In genomic region chr2:66813976-66814375, GRCh38 we compare ENCODE assay signal across 17 cellular contexts.
"Had no signal": no experiment of that assay in that cellular context is flagged by ENCODE, and none has a peak within 500 bp of the region (broad histone marks: within the 10 kb centered on the region; RNA-seq: fewer than 3 reads in every experiment).

No MANE protein-coding gene starts in this region.

- H3K4me1 ChIP-seq: heart right ventricle, right lobe of liver had no signal

- H3K36me3 ChIP-seq: heart right ventricle, right lobe of liver had no signal

- H3K4me3 Mint-ChIP-seq: activated CD8-positive, alpha-beta memory T cell treated with anti-CD3 and anti-CD28 coated beads, Interleukin-2, amount 10 ng/mL, durations not matched to agents 7 days and 5 days; activated naive CD8-positive, alpha-beta T cell; activated T-cell treated with anti-CD3 and anti-CD28 coated beads, Interleukin-2, amount 50 U/mL, for 24 hours; naive B cell; stimulated activated naive CD8-positive, alpha-beta T cell treated with anti-CD3 and anti-CD28 coated beads, Interleukin-15, Interleukin-2, amounts not matched to agents 100 ng/mL and 50 ng/mL, for 24 hours had no signal

- ATAC-seq: activated CD8-positive, alpha-beta memory T cell treated with anti-CD3 and anti-CD28 coated beads, Interleukin-2, amount 10 ng/mL, durations not matched to agents 7 days and 5 days; foreskin keratinocyte; heart right ventricle; right lobe of liver had no signal

- H3K27me3 ChIP-seq: dorsolateral prefrontal cortex, foreskin keratinocyte, heart right ventricle, right lobe of liver had no signal

- H3K27ac Mint-ChIP-seq: activated CD8-positive, alpha-beta memory T cell treated with anti-CD3 and anti-CD28 coated beads, Interleukin-2, amount 10 ng/mL, durations not matched to agents 7 days and 5 days; activated naive CD8-positive, alpha-beta T cell; activated T-cell treated with anti-CD3 and anti-CD28 coated beads, Interleukin-2, amount 50 U/mL, for 24 hours; naive B cell; progenitor cell of endocrine pancreas; stimulated activated naive CD8-positive, alpha-beta T cell treated with anti-CD3 and anti-CD28 coated beads, Interleukin-15, Interleukin-2, amounts not matched to agents 100 ng/mL and 50 ng/mL, for 24 hours had no signal

- H3K27ac ChIP-seq: dorsolateral prefrontal cortex, foreskin keratinocyte, heart right ventricle, right lobe of liver had no signal

- H3K4me3 ChIP-seq: dorsolateral prefrontal cortex, heart right ventricle, right lobe of liver had no signal

- H3K36me3 Mint-ChIP-seq: activated CD8-positive, alpha-beta memory T cell treated with anti-CD3 and anti-CD28 coated beads, Interleukin-2, amount 10 ng/mL, durations not matched to agents 7 days and 5 days; activated naive CD8-positive, alpha-beta T cell; naive B cell had no signal

- DNase-seq: activated CD4-positive, alpha-beta T cell treated with anti-CD3 and anti-CD28 coated beads for 1 hour; activated CD4-positive, alpha-beta T cell treated with anti-CD3 and anti-CD28 coated beads, Interleukin-2, amount 50 U/mL, for 48 hours; activated CD8-positive, alpha-beta memory T cell treated with anti-CD3 and anti-CD28 coated beads, Interleukin-2, amount 10 ng/mL, durations not matched to agents 7 days and 5 days; activated effector memory CD4-positive, alpha-beta T cell treated with anti-CD3 and anti-CD28 coated beads, Interleukin-2, amount 50 U/mL, for 16 hours; activated T-cell treated with anti-CD3 and anti-CD28 coated beads, Interleukin-2, amount 50 U/mL, for 24 hours; aorta; dorsolateral prefrontal cortex; foreskin keratinocyte; heart right ventricle; naive B cell; right lobe of liver; stimulated activated CD4-positive, alpha-beta T cell treated with anti-CD3 and anti-CD28 coated beads, Interleukin-4, amount 100 ng/mL, for 1 hour; stimulated activated CD8-positive, alpha-beta memory T cell treated with anti-CD3 and anti-CD28 coated beads, Interleukin-4, amount 100 ng/mL, for 48 hours; SW 1271 had no signal

- H3K9me3 ChIP-seq: right lobe of liver had no signal

- H3K27me3 Mint-ChIP-seq: activated CD8-positive, alpha-beta memory T cell treated with anti-CD3 and anti-CD28 coated beads, Interleukin-2, amount 10 ng/mL, durations not matched to agents 7 days and 5 days; activated naive CD8-positive, alpha-beta T cell; activated T-cell treated with anti-CD3 and anti-CD28 coated beads, Interleukin-2, amount 50 U/mL, for 24 hours; naive B cell; progenitor cell of endocrine pancreas; stimulated activated naive CD8-positive, alpha-beta T cell treated with anti-CD3 and anti-CD28 coated beads, Interleukin-15, Interleukin-2, amounts not matched to agents 100 ng/mL and 50 ng/mL, for 24 hours had no signal

- H3K4me1 Mint-ChIP-seq: activated CD8-positive, alpha-beta memory T cell treated with anti-CD3 and anti-CD28 coated beads, Interleukin-2, amount 10 ng/mL, durations not matched to agents 7 days and 5 days; naive B cell had no signal
